Comparison of ENCODE assay signal across 10 cellular contexts in genomic region chr10:121608669-121609190, GRCh38. TPM values are rescaled to one million over a fixed set of nuclear protein-coding genes. Genes with fewer than 3 reads are reported as not detected.
DNase-seq lines count a peak whose midpoint lies in the region; ATAC-seq and TF ChIP-seq lines count a peak whose summit lies in the region.
"Had no signal": no experiment of that assay in that cellular context is flagged by ENCODE, and none has a peak within 500 bp of the region (broad histone marks: within the 10 kb centered on the region; RNA-seq: fewer than 3 reads in every experiment).

No MANE protein-coding gene starts in this region.

- ATAC-seq in GM18868 (IDR thresholded peaks at IDR 0.05; ENCODE audit: unreplicated experiment) = peak; percentile 76
- ATAC-seq in heart left ventricle = peak; percentile 57 to 94 (median 80)
- no peak for ATAC-seq in GM18520 (IDR thresholded peaks at IDR 0.05; ENCODE audit: unreplicated experiment)

- peaks cover 4% of the 10 kb centered on the region; the same call in 1 of the 2 replicates for H3K4me1 ChIP-seq in HUES64 (ENCODE audit: insufficient read depth, low read length)
- H3K4me1 ChIP-seq in heart left ventricle = peaks cover 0 to 7% (median 0%) of the 10 kb centered on the region in 12 donors
- no peaks in the 10 kb centered on the region for H3K4me1 ChIP-seq in rectal smooth muscle tissue (ENCODE audit: control insufficient read depth, insufficient read depth, low read length)

- H3K27me3 ChIP-seq in HUES64 (ENCODE audit: insufficient read depth, low read length) (peaks cover 15% of the 10 kb centered on the region; the same call in 1 of the 2 replicates), heart left ventricle (peaks cover 0 to 59% (median 18%) of the 10 kb centered on the region in 9 donors), rectal smooth muscle tissue (ENCODE audit: control insufficient read depth, insufficient read depth, low read length) (peaks cover 3% of the 10 kb centered on the region)

- no peaks in the 10 kb centered on the region for H3K36me3 ChIP-seq in HUES64 (ENCODE audit: insufficient read depth, low read length)
- H3K36me3 ChIP-seq in heart left ventricle = no peaks in the 10 kb centered on the region
- no peaks in the 10 kb centered on the region for H3K36me3 ChIP-seq in rectal smooth muscle tissue (ENCODE audit: control insufficient read depth, insufficient read depth, low read length)

- no peak for TF ChIP-seq POLR2A in heart left ventricle (IDR thresholded peaks at IDR 0.05)

- WGBS in HUES64 = 15% methylated on average over 52 of the region's 53 CpGs
- WGBS in heart left ventricle, 4 donors = 5 to 11% (median 9%) methylated on average over 24 to 53 of the region's 53 CpGs

- H3K27ac ChIP-seq in HUES64 (ENCODE audit: low read depth, low read length) (no peak overlapping the region), heart left ventricle (no peak overlapping the region), rectal smooth muscle tissue (ENCODE audit: low read depth, low read length) (no peak overlapping the region)

- intact Hi-C loops in heart left ventricle (cut with DNase I) = loop anchor here in 8 of 10 donors (1.0 to 5.0 kb wide), 3 partner anchors 656 to 661 kb away; no protein-coding TSS in a partner anchor

- peak overlapping the region; percentile 42 for H3K4me3 ChIP-seq in HUES64 (ENCODE audit: low read length)
- peak overlapping the region in 9 of 12 donors; percentile 1 to 54 (median 35) for H3K4me3 ChIP-seq in heart left ventricle
- peak overlapping the region; percentile 63 for H3K4me3 ChIP-seq in rectal smooth muscle tissue (ENCODE audit: low read length)

- H3K9me3 ChIP-seq in HUES64 (ENCODE audit: insufficient read depth, low read depth, low read length) (no peaks in the 10 kb centered on the region), heart left ventricle (no peaks in the 10 kb centered on the region)

- H3K9ac ChIP-seq in HUES64 (ENCODE audit: low read depth, low read length) = peak overlapping the region; percentile 54; the same call in 1 of the 2 replicates
- H3K9ac ChIP-seq in rectal smooth muscle tissue (ENCODE audit: low read length) = no peak overlapping the region

- TF ChIP-seq CTCF in AG09319 (IDR thresholded peaks at IDR 0.05; ENCODE audit: low read depth, low read length) (peak; percentile 22), heart left ventricle (IDR thresholded peaks at IDR 0.05) (peak; percentile 71 to 90 (median 84))

- DNase-seq in AG09319 (ENCODE audit: extremely low read depth, low read depth) (no peak), activated T-cell treated with anti-CD3 and anti-CD28 coated beads for 1 hour (ENCODE audit: low read depth) (peak; percentile 11), heart left ventricle (peak in 1 of 5 donors; percentile 34), medulla oblongata (ENCODE audit: extremely low spot score) (no peak)

RNA-seq across cellular contexts. Expression of gene FGFR2, which starts 10.5 kb away (rescaled TPM):
- 45.7 TPM for polyA plus RNA-seq in HUES64 (2013, experiment 1 of 2)
- polyA plus RNA-seq in HUES64 (2013, experiment 2 of 2) = 46.9 TPM
- 1 to 10 TPM in 1 of 9 donors, under 1 TPM in 7, not detected in 1; 0.13 to 4.1 (median 0.45) TPM for total RNA-seq in heart left ventricle
- polyA plus RNA-seq in heart left ventricle = under 1 TPM; 0.15 to 0.18 TPM
- total RNA-seq: mononuclear cell had no signal
- polyA plus RNA-seq: IgD-negative memory B cell had no signal
